Comparison of ENCODE assay signal across 39 cellular contexts in the genomic region with DNA sequence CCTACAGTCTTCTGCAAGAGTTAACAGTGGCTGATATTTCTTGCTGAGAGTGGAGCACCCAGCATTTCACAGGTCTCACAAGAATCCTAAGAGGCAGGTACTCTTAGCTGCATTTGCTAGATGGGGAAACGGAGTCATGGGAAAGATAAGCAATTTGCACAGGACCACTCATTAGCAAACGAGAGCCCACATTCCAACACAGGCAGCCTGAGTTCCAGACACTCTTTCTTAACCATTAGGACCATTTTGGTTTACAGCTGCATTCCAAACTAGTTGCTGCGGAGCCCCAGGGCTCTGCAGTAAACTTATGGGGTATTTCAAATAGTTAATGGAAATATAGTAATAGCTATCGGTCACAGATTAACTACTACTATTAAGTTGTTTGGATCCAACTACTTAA. TPM values are rescaled to one million over a fixed set of nuclear protein-coding genes. Genes with fewer than 3 reads are reported as not detected.
"Had no signal": no experiment of that assay in that cellular context is flagged by ENCODE, and none has a peak within 500 bp of the region (broad histone marks: within the 10 kb centered on the region; RNA-seq: fewer than 3 reads in every experiment).

No MANE protein-coding gene starts in this region.

- H3K9me3 ChIP-seq: lower lobe of right lung, neutrophil, ovary, testis, thyroid gland, transverse colon, vagina had no signal

- H3K27me3 ChIP-seq: neural progenitor cell, neutrophil, ovary, testis, thyroid gland, transverse colon, upper lobe of left lung, vagina had no signal

- H3K9ac ChIP-seq: neural progenitor cell had no signal

- H3K4me3 ChIP-seq: heart right ventricle, hepatocyte, lower lobe of right lung, neural progenitor cell, ovary, spleen, testis, thyroid gland, transverse colon, upper lobe of left lung, vagina had no signal

- DNase-seq: heart right ventricle; kidney glomerular epithelial cell; left cardiac atrium; lower lobe of right lung; mammary epithelial cell; mesenchymal stem cell; naive B cell; natural killer cell; nephron progenitor cell; ovary; retina; right cardiac atrium; small intestine; spleen; stimulated activated CD4-positive, alpha-beta T cell treated with anti-CD3 and anti-CD28 coated beads, Interleukin-1b, Interleukin-23, amount 100 ng/mL, for 48 hours; stimulated activated CD4-positive, alpha-beta T cell treated with anti-CD3 and anti-CD28 coated beads, Interleukin-2, amount 100 ng/mL, for 48 hours; stimulated activated CD4-positive, alpha-beta T cell treated with anti-CD3 and anti-CD28 coated beads, Interleukin-4, amount 100 ng/mL, for 4 hours; stimulated activated CD8-positive, alpha-beta memory T cell treated with anti-CD3 and anti-CD28 coated beads, Interleukin-4, amount 100 ng/mL, for 48 hours; stimulated activated naive CD4-positive, alpha-beta T cell treated with Interleukin-2 at 50 U/mL for 16 hours; stimulated activated naive CD8-positive, alpha-beta T cell treated with anti-CD3 and anti-CD28 coated beads, Interleukin-15, amount 100 ng/mL, for 72 hours; substantia nigra; testis; thyroid gland; transverse colon; upper lobe of left lung had no signal

- H3K4me1 ChIP-seq: testis, upper lobe of left lung, vagina had no signal

- H3K27ac ChIP-seq: heart right ventricle, hepatocyte, lower lobe of right lung, neural progenitor cell, neutrophil, ovary, spleen, testis, thyroid gland, transverse colon, upper lobe of left lung, vagina had no signal

- H3K36me3 ChIP-seq: heart right ventricle, lower lobe of right lung, neural progenitor cell, neutrophil, ovary, spleen, thyroid gland, transverse colon, upper lobe of left lung, vagina had no signal

- H3K79me2 ChIP-seq: hepatocyte had no signal

- H3K4me2 ChIP-seq: hepatocyte had no signal

- H2AFZ ChIP-seq: hepatocyte, neural progenitor cell had no signal

RNA-seq across cellular contexts. Expression of a gene that starts 42.5 kb away (rescaled TPM):
- total RNA-seq: heart right ventricle, hepatocyte, left cardiac atrium, left lobe of liver, liver, lower lobe of right lung, mammary epithelial cell, mesothelial cell of epicardium, mononuclear cell, natural killer cell, omental fat pad, ovary, progenitor cell of endocrine pancreas, pulmonary artery endothelial cell, right cardiac atrium, sciatic nerve, spleen, thyroid gland, transverse colon, upper lobe of left lung, urinary bladder, vagina had no signal
- polyA plus RNA-seq: heart right ventricle, hepatocyte, keratinocyte, liver, mammary epithelial cell, ovary, right cardiac atrium, small intestine, urinary bladder had no signal
